20 cellular contexts compared by ENCODE assay signal in the genomic region with DNA sequence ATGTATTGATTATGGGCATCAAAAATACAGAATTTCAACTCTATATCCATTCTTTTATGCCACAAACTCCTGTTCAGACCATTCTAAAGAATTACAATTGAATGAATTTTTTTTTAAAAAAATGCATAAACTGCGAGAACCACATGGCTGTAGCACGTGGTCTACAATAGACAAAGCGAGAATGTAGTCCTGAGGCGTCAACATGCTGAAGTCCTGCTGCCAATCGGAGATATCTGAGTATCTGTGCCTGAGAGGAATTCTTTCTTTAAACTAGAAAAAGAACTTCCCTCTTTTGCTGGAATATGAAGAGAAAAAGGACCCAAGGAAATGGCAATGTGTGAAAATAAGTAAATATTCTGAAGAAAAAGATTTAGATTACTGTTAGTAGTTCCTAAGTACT.
A peak's percentile ranks its signal among the peaks of the same experiment; 100 is the strongest.
DNase-seq lines count a peak whose midpoint lies in the region; ATAC-seq and TF ChIP-seq lines count a peak whose summit lies in the region.
"Had no signal": no experiment of that assay in that cellular context is flagged by ENCODE, and none has a peak within 500 bp of the region (broad histone marks: within the 10 kb centered on the region; RNA-seq: fewer than 3 reads in every experiment).

No MANE protein-coding gene starts in this region.

- H3K79me2 ChIP-seq in smooth muscle cell (ENCODE audit: low read depth), result no peaks in the 10 kb centered on the region

- no peak overlapping the region for H3K4me3 Mint-ChIP-seq in CD4-positive, alpha-beta memory T cell
- H3K4me3 Mint-ChIP-seq: B cell; CD4-positive, alpha-beta T cell had no signal

- POLR2A ChIA-PET in A673 (lab: Charles Lee; ENCODE audit: low non-redundant PET), result no interaction called here
- POLR2A ChIA-PET in CD4-positive, alpha-beta memory T cell (lab: Charles Lee; ENCODE audit: partially characterized antibody), result no interaction called here

- no peaks in the 10 kb centered on the region for H3K36me3 Mint-ChIP-seq in CD4-positive, alpha-beta memory T cell

- H3K27me3 Mint-ChIP-seq in CD4-positive, alpha-beta memory T cell, result peaks cover 0 to under 1% of the 10 kb centered on the region in 2 donors
- H3K27me3 Mint-ChIP-seq: B cell had no signal

- H3K4me3 ChIP-seq in A673 (ENCODE audit: low read depth, low read length, poor library complexity, severe bottlenecking), result no peak overlapping the region
- 0 out of 2 replicates have a peak overlapping the region, but pooled peaks have one; percentile 6 for H3K4me3 ChIP-seq in SK-N-MC
- no peak overlapping the region for H3K4me3 ChIP-seq in smooth muscle cell
- H3K4me3 ChIP-seq in CD4-positive, alpha-beta memory T cell (ENCODE audit: low read length in 2 of 2), result no peak overlapping the region
- H3K4me3 ChIP-seq: A549; BLaER1 treated with 17β-estradiol and CSF1 and Interleukin-3, amounts not matched to agents 10 nM and 100 nM; GM12878 had no signal

- CTCF ChIA-PET in A673 (lab: Charles Lee), result no interaction called here
- CTCF ChIA-PET in CD4-positive, alpha-beta memory T cell (lab: Charles Lee; ENCODE audit: partially characterized antibody), result no interaction called here

- WGBS in smooth muscle cell (ENCODE audit: low lambda C conversion rate), result 98% methylated on average over 5 of the region's 5 CpGs

- H3K4me1 Mint-ChIP-seq in CD4-positive, alpha-beta memory T cell, result peaks cover 0 to 20% (median 0%) of the 10 kb centered on the region in 4 donors
- H3K4me1 Mint-ChIP-seq: B cell had no signal

- H3K27me3 ChIP-seq in A673 (replicated peaks; ENCODE audit: insufficient read depth, low read depth, low read length, poor library complexity) (no peaks in the 10 kb centered on the region), smooth muscle cell (ENCODE audit: low read depth) (no peaks in the 10 kb centered on the region), foreskin keratinocyte (no peaks in the 10 kb centered on the region)
- H3K27me3 ChIP-seq in CD4-positive, alpha-beta memory T cell (ENCODE audit: insufficient read depth, low read length), result no peaks in the 10 kb centered on the region
- H3K27me3 ChIP-seq: BLaER1 treated with 17β-estradiol and CSF1 and Interleukin-3, amounts not matched to agents 10 nM and 100 nM had no signal

- H3K27ac ChIP-seq in A673 (ENCODE audit: low read depth, low read length, poor library complexity, severe bottlenecking) (peak overlapping the region; percentile 45), SK-N-MC (peak overlapping the region; percentile 77), smooth muscle cell (ENCODE audit: low read depth) (peak overlapping the region; percentile 8), foreskin keratinocyte (no peak overlapping the region)
- H3K27ac ChIP-seq in CD4-positive, alpha-beta memory T cell (ENCODE audit: low read depth, low read length), result no peak overlapping the region
- H3K27ac ChIP-seq: 22Rv1; A549; BLaER1 treated with 17β-estradiol and CSF1 and Interleukin-3, amounts not matched to agents 10 nM and 100 nM; C4-2B had no signal

- H2AFZ ChIP-seq in smooth muscle cell (ENCODE audit: low read depth), result no peak overlapping the region

- DNase-seq in A673 (ENCODE audit: low spot score) (no peak), SK-N-MC (ENCODE audit: low read depth, low spot score) (no peak), smooth muscle cell (lab: John Stamatoyannopoulos, UW; ENCODE audit: unreplicated experiment) (no peak), foreskin keratinocyte (no peak)
- DNase-seq in CD4-positive, alpha-beta memory T cell, result no peak
- DNase-seq: ACHN; AML-193; CD4-positive, alpha-beta T cell; DMS 273 treated with DMSO at 0.1 percent for 48 hours; DMS153; DMS53; DND-41; EL; GDM1 had no signal

- H3K27ac Mint-ChIP-seq in CD4-positive, alpha-beta memory T cell, result no peak overlapping the region
- H3K27ac Mint-ChIP-seq: B cell; CD4-positive, alpha-beta T cell had no signal

- H3K9me3 Mint-ChIP-seq in CD4-positive, alpha-beta memory T cell, result no peaks in the 10 kb centered on the region
- H3K9me3 Mint-ChIP-seq: CD4-positive, alpha-beta T cell had no signal

- H3K36me3 ChIP-seq in A673 (ENCODE audit: insufficient read depth, low read length, poor library complexity, severe bottlenecking) (peaks cover 19% of the 10 kb centered on the region), SK-N-MC (ENCODE audit: insufficient read depth, low read length) (peaks cover 59% of the 10 kb centered on the region), smooth muscle cell (ENCODE audit: low read depth) (no peaks in the 10 kb centered on the region)
- H3K36me3 ChIP-seq in CD4-positive, alpha-beta memory T cell (ENCODE audit: insufficient read depth, low read length), result no peaks in the 10 kb centered on the region

- TF ChIP-seq CTCF in A673 (conservative IDR thresholded peaks at IDR 0.05; ENCODE audit: low read depth, low read length) (no peak), smooth muscle cell (IDR thresholded peaks at IDR 0.05; ENCODE audit: borderline replicate concordance, insufficient read depth, poor library complexity, severe bottlenecking) (no peak), foreskin keratinocyte (conservative IDR thresholded peaks at IDR 0.05) (no peak)

- H3K9me3 ChIP-seq in A673 (ENCODE audit: low read depth, low read length, poor library complexity, severe bottlenecking) (no peaks in the 10 kb centered on the region), SK-N-MC (ENCODE audit: low read depth, low read length) (no peaks in the 10 kb centered on the region), smooth muscle cell (replicated peaks; ENCODE audit: low read depth) (no peaks in the 10 kb centered on the region)
- H3K9me3 ChIP-seq in CD4-positive, alpha-beta memory T cell (ENCODE audit: control insufficient read depth in 1 of 2, low read length in 2 of 2), result no peaks in the 10 kb centered on the region
- H3K9me3 ChIP-seq: A549 had no signal

- no peaks in the 10 kb centered on the region for H4K20me1 ChIP-seq in smooth muscle cell (ENCODE audit: low read depth)

- BruUV-seq in A673 (replicated peaks; lab: Mats Ljungman, UMichigan), result no TSS peak

- H3K4me2 ChIP-seq in smooth muscle cell, result no peak overlapping the region
- H3K4me2 ChIP-seq: A549 had no signal

- intact Hi-C loops in A673 (cut with micrococcal nuclease; ENCODE audit: unreplicated experiment), result no loop called here
- intact Hi-C loops in CD4-positive, alpha-beta memory T cell (cut with micrococcal nuclease), result no loop called here

- peaks cover 19% of the 10 kb centered on the region for H3F3A ChIP-seq in smooth muscle cell (ENCODE audit: low read depth)

- H3K4me1 ChIP-seq in A673 (ENCODE audit: insufficient read depth, low read length, poor library complexity, severe bottlenecking) (peaks cover 10% of the 10 kb centered on the region), smooth muscle cell (ENCODE audit: low read depth) (peaks cover 3% of the 10 kb centered on the region), foreskin keratinocyte (peaks cover 30% of the 10 kb centered on the region)
- H3K4me1 ChIP-seq in CD4-positive, alpha-beta memory T cell (ENCODE audit: insufficient read depth, low read length), result no peaks in the 10 kb centered on the region

- ATAC-seq in foreskin keratinocyte, result no peak
- ATAC-seq: A549, GM12878 had no signal

- no peak overlapping the region for H3K9ac ChIP-seq in SK-N-MC (ENCODE audit: insufficient read length)
- H3K9ac ChIP-seq in smooth muscle cell (ENCODE audit: low read depth), result no peak overlapping the region
- H3K9ac ChIP-seq: BLaER1 treated with 17β-estradiol and CSF1 and Interleukin-3, amounts not matched to agents 10 nM and 100 nM had no signal

Comparison
In these comparisons a context has a peak if more than half of its experiments do, and no peak if none do; other contexts are left out.
1. H3K27ac ChIP-seq: peak in A673 (single experiment), SK-N-MC (single experiment) and smooth muscle cell (single experiment); none in CD4-positive, alpha-beta memory T cell (single experiment) and foreskin keratinocyte (single experiment).